Comparison of ENCODE assay signal across 8 cellular contexts in the genomic region with DNA sequence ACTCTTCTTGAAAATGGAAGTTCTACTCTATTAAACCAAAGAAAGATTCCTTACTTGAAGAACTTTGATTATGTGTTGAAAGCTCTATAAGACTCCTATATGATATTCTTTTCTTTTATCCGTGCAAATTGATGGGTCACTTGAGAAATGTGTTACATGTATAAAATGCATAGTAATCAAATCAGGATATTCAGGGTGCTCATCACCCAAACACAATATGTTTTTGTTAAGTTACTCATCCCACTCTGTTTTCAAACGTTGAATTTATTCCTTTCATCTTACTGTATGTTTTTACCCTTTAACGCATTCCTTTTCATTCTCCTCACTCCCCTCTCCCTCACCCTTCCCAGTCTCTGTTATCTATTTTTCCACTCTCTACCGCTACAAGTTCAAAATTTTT.
"Had no signal": no experiment of that assay in that cellular context is flagged by ENCODE, and none has a peak within 500 bp of the region (broad histone marks: within the 10 kb centered on the region; RNA-seq: fewer than 3 reads in every experiment).

No MANE protein-coding gene starts in this region.

- H3K4me1 Mint-ChIP-seq: IgD-negative memory B cell had no signal

- ATAC-seq: K562 had no signal

- H3K27ac Mint-ChIP-seq: IgD-negative memory B cell had no signal

- H3K4me2 ChIP-seq: KMS-11 had no signal

- FAIRE-seq: HTR-8/SVneo, K562 had no signal

- H3K36me3 Mint-ChIP-seq: IgD-negative memory B cell had no signal

- H3K4me3 Mint-ChIP-seq: IgD-negative memory B cell had no signal

- H3K9me3 Mint-ChIP-seq: IgD-negative memory B cell had no signal

- H3K4me3 ChIP-seq: K562 had no signal

- H3K27ac ChIP-seq: HL-60, KMS-11 had no signal

- DNase-seq: IMR-90, KBM-7, KG1 had no signal

- H3K9ac ChIP-seq: KMS-11 had no signal
